In genomic region chr14:71574976-71575375, GRCh38 we compare ENCODE assay signal across 11 cellular contexts.
DNase-seq lines count a peak whose midpoint lies in the region; ATAC-seq and TF ChIP-seq lines count a peak whose summit lies in the region.
"Had no signal": no experiment of that assay in that cellular context is flagged by ENCODE, and none has a peak within 500 bp of the region (broad histone marks: within the 10 kb centered on the region; RNA-seq: fewer than 3 reads in every experiment).

No MANE protein-coding gene starts in this region.

- H3K36me3 ChIP-seq in BJ (ENCODE audit: control insufficient read depth, insufficient read depth, low read length) (no peaks in the 10 kb centered on the region), KOPT-K1 (ENCODE audit: insufficient read depth, low read length) (no peaks in the 10 kb centered on the region)
- H3K36me3 ChIP-seq in CD8-positive, alpha-beta T cell (ENCODE audit: insufficient read depth, low read length), result no peaks in the 10 kb centered on the region

- H3K9me3 Mint-ChIP-seq in CD8-positive, alpha-beta T cell, result no peaks in the 10 kb centered on the region
- H3K9me3 Mint-ChIP-seq: brain, immature natural killer cell had no signal

- TF ChIP-seq CTCF in BJ (IDR thresholded peaks at IDR 0.05; ENCODE audit: insufficient read depth, low read depth, low read length) (no peak), choroid plexus epithelial cell (conservative IDR thresholded peaks at IDR 0.05; ENCODE audit: low read depth, low read length) (no peak)
- no peak for TF ChIP-seq CTCF in CD8-positive, alpha-beta T cell (IDR thresholded peaks at IDR 0.05)

- H3K4me1 Mint-ChIP-seq in CD8-positive, alpha-beta T cell (ENCODE audit: low read depth), result peaks cover 7% of the 10 kb centered on the region

- no peak overlapping the region for H3K4me3 Mint-ChIP-seq in CD8-positive, alpha-beta T cell
- H3K4me3 Mint-ChIP-seq: brain had no signal

- ATAC-seq in CD8-positive, alpha-beta T cell, result no peak

- no peaks in the 10 kb centered on the region for H3K9me3 ChIP-seq in KOPT-K1 (ENCODE audit: insufficient read depth, low read length, poor library complexity, severe bottlenecking)
- H3K9me3 ChIP-seq in CD8-positive, alpha-beta T cell (ENCODE audit: low read length), result no peaks in the 10 kb centered on the region

- peaks cover 15% of the 10 kb centered on the region for H3K4me1 ChIP-seq in CD8-positive, alpha-beta T cell (ENCODE audit: insufficient read depth, low read length)

- intact Hi-C loops in CD8-positive, alpha-beta T cell (cut with DNase I, micrococcal nuclease), result no loop called here

- CTCF ChIA-PET in BJ (lab: Yijun Ruan, JAX), result no interaction called here
- CTCF ChIA-PET in CD8-positive, alpha-beta T cell (lab: Charles Lee), result no interaction called here

- no peaks in the 10 kb centered on the region for H3K36me3 Mint-ChIP-seq in CD8-positive, alpha-beta T cell
- H3K36me3 Mint-ChIP-seq: brain had no signal

- peak overlapping the region; percentile 63 for H3K27ac ChIP-seq in KOPT-K1 (ENCODE audit: low read depth, low read length, poor library complexity, severe bottlenecking)
- no peak overlapping the region for H3K27ac ChIP-seq in CD8-positive, alpha-beta T cell (ENCODE audit: low read depth, low read length)

- H3K27me3 Mint-ChIP-seq in CD8-positive, alpha-beta T cell (ENCODE audit: low read depth), result no peaks in the 10 kb centered on the region
- H3K27me3 Mint-ChIP-seq: brain had no signal

- H3K4me3 ChIP-seq in BJ (ENCODE audit: low read depth, low read length) (no peak overlapping the region), choroid plexus epithelial cell (ENCODE audit: low read depth, low read length) (no peak overlapping the region)
- H3K4me3 ChIP-seq in CD8-positive, alpha-beta T cell (ENCODE audit: low read depth, low read length), result no peak overlapping the region

- DNase-seq in BJ (ENCODE audit: low read depth) (peak; percentile 49), choroid plexus epithelial cell (ENCODE audit: low read depth) (peak; percentile 94), myocyte (ENCODE audit: low read depth) (peak; percentile 56), activated gamma-delta T cell (lab: John Stamatoyannopoulos, UW) (no peak), GM19240 (ENCODE audit: insufficient read length, low spot score) (no peak)
- DNase-seq in CD8-positive, alpha-beta T cell, result no peak
- DNase-seq in activated CD4-positive, CD25-positive, alpha-beta regulatory T cell treated with anti-CD3 and anti-CD28 coated beads, Interleukin-2, amount 50 U/mL, for 72 hours, result no peak
- DNase-seq: immature natural killer cell, NCI-H1092 had no signal

- H3K27ac Mint-ChIP-seq in CD8-positive, alpha-beta T cell, result no peak overlapping the region

- POLR2A ChIA-PET in BJ (lab: Charles Lee), result interaction anchor here (0.5 kb wide), 1 partner anchor 11 kb away, joined by 6 read pairs; no protein-coding TSS in a partner anchor
- POLR2A ChIA-PET in CD8-positive, alpha-beta T cell (lab: Charles Lee), result no interaction called here

- no peaks in the 10 kb centered on the region for H3K27me3 ChIP-seq in BJ (ENCODE audit: control insufficient read depth, insufficient read depth, low read length)
- no peaks in the 10 kb centered on the region for H3K27me3 ChIP-seq in CD8-positive, alpha-beta T cell (ENCODE audit: insufficient read depth, low read length)

Comparison
In these comparisons a context has a peak if more than half of its experiments do, and no peak if none do; other contexts are left out.
1. DNase-seq: peak in BJ (single experiment), choroid plexus epithelial cell (single experiment) and myocyte (single experiment); none in CD8-positive, alpha-beta T cell (0 of 7), activated gamma-delta T cell (single experiment), GM19240 (single experiment) and activated CD4-positive, CD25-positive, alpha-beta regulatory T cell treated with anti-CD3 and anti-CD28 coated beads, Interleukin-2, amount 50 U/mL, for 72 hours (single experiment).